3 cellular contexts compared by ENCODE assay signal in the genomic region with DNA sequence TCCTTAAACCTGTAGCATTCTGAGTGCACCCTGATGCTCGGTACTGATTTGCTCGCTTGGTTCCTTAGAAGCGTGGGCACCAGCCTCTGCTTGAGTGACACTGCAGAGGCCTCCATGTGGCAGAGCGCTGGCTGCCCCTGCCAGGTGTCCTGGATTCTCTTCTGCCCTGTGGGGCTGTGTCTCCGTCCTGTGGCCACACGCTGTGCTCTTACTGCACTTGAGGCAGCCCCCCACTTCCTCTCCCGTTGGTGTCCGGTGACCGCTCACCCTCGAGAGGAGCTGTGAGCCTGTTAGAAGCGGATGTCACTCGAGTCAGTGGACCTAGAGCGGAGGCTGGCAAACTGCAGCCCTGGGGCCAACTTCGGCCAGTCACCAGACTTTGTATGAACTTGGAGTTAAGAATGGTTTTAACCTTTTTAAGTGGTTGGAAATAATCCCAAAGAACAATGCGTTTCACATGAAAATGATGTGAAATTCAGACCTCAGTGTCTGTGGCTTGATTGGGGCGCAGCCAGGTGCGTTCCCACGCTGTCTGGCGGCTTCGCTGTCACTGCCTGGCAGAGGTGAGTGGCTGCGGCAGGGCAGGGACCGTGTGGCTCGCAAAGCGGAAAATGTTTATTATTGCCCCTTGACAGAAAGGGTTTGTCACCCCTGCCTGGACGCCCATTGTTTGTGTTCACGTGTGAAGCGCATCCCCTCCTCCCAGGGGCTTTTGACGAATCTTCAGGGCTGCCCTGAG.
TF ChIP-seq lines count a peak whose summit lies in the region.

No MANE protein-coding gene starts in this region.

TF ChIP-seq in GM23338, 12 proteins besides CTCF, POLR2A, EP300 and RAD21 (continues in another document):
- TF ChIP-seq, protein P1, sequence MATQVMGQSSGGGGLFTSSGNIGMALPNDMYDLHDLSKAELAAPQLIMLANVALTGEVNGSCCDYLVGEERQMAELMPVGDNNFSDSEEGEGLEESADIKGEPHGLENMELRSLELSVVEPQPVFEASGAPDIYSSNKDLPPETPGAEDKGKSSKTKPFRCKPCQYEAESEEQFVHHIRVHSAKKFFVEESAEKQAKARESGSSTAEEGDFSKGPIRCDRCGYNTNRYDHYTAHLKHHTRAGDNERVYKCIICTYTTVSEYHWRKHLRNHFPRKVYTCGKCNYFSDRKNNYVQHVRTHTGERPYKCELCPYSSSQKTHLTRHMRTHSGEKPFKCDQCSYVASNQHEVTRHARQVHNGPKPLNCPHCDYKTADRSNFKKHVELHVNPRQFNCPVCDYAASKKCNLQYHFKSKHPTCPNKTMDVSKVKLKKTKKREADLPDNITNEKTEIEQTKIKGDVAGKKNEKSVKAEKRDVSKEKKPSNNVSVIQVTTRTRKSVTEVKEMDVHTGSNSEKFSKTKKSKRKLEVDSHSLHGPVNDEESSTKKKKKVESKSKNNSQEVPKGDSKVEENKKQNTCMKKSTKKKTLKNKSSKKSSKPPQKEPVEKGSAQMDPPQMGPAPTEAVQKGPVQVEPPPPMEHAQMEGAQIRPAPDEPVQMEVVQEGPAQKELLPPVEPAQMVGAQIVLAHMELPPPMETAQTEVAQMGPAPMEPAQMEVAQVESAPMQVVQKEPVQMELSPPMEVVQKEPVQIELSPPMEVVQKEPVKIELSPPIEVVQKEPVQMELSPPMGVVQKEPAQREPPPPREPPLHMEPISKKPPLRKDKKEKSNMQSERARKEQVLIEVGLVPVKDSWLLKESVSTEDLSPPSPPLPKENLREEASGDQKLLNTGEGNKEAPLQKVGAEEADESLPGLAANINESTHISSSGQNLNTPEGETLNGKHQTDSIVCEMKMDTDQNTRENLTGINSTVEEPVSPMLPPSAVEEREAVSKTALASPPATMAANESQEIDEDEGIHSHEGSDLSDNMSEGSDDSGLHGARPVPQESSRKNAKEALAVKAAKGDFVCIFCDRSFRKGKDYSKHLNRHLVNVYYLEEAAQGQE (IDR thresholded peaks at IDR 0.05; ENCODE audit: unreplicated experiment), result no peak
- TF ChIP-seq NANOG (IDR thresholded peaks at IDR 0.05; ENCODE audit: borderline replicate concordance) (no peak), ZNF331 (CRISPR knock-in tag; IDR thresholded peaks at IDR 0.05; ENCODE audit: low read depth) (no peak), POLR2AphosphoS5 (IDR thresholded peaks at IDR 0.05; ENCODE audit: low read depth) (no peak), ZNF114 (CRISPR knock-in tag; IDR thresholded peaks at IDR 0.05) (no peak), EZH2phosphoT487 (IDR thresholded peaks at IDR 0.05; ENCODE audit: unreplicated experiment) (no peak), EZH2 (IDR thresholded peaks at IDR 0.05; ENCODE audit: low read depth, unreplicated experiment) (no peak)
- TF ChIP-seq, protein P2, sequence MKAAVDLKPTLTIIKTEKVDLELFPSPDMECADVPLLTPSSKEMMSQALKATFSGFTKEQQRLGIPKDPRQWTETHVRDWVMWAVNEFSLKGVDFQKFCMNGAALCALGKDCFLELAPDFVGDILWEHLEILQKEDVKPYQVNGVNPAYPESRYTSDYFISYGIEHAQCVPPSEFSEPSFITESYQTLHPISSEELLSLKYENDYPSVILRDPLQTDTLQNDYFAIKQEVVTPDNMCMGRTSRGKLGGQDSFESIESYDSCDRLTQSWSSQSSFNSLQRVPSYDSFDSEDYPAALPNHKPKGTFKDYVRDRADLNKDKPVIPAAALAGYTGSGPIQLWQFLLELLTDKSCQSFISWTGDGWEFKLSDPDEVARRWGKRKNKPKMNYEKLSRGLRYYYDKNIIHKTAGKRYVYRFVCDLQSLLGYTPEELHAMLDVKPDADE (IDR thresholded peaks at IDR 0.05), result no peak

TF ChIP-seq in WTC11, 78 proteins besides CTCF, POLR2A, EP300 and RAD21 (continued from another document and continues in another):
- TF ChIP-seq, protein P3, sequence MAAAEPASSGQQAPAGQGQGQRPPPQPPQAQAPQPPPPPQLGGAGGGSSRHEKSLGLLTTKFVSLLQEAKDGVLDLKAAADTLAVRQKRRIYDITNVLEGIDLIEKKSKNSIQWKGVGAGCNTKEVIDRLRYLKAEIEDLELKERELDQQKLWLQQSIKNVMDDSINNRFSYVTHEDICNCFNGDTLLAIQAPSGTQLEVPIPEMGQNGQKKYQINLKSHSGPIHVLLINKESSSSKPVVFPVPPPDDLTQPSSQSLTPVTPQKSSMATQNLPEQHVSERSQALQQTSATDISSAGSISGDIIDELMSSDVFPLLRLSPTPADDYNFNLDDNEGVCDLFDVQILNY (CRISPR knock-in tag; IDR thresholded peaks at IDR 0.05), result no peak
- no peak for TF ChIP-seq FOXJ3 (CRISPR knock-in tag; IDR thresholded peaks at IDR 0.05; ENCODE audit: borderline replicate concordance)
- no peak for TF ChIP-seq MYBL2 (CRISPR knock-in tag; IDR thresholded peaks at IDR 0.05)
- TF ChIP-seq, protein P4, sequence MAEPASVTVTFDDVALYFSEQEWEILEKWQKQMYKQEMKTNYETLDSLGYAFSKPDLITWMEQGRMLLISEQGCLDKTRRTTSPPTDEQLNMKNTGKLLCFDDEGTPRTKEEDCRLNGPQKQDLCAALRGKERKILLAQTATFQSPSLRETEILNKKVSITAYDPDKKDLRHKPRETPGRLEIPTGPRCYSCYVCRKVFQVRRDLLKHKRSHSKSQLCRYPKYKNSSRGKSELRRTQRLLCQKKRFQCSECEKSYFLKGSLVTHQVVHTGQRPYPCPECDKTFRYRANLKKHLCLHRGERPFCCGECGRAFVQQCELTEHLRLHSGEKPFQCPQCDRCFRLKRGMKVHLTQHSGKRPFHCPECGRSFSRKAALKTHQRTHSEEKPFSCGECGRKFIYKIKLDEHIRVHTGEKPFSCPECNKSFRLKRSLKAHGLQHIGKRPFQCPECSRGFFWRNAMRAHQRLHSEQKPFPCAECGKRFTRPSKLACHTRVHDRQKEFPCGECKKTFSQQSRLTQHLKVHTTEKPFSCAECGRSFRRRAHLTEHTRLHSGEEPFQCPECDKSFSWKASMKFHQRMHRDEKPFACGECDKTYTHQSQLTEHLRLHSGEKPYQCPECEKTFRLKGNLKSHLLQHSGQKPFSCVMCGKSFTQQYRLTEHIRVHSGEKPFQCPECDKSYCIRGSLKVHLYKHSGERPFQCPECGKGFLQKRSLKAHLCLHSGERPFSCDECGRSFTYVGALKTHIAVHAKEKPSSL (CRISPR knock-in tag; conservative IDR thresholded peaks at IDR 0.05), result no peak
- no peak for TF ChIP-seq TEAD1 (CRISPR knock-in tag; IDR thresholded peaks at IDR 0.05)
- TF ChIP-seq, protein P5, sequence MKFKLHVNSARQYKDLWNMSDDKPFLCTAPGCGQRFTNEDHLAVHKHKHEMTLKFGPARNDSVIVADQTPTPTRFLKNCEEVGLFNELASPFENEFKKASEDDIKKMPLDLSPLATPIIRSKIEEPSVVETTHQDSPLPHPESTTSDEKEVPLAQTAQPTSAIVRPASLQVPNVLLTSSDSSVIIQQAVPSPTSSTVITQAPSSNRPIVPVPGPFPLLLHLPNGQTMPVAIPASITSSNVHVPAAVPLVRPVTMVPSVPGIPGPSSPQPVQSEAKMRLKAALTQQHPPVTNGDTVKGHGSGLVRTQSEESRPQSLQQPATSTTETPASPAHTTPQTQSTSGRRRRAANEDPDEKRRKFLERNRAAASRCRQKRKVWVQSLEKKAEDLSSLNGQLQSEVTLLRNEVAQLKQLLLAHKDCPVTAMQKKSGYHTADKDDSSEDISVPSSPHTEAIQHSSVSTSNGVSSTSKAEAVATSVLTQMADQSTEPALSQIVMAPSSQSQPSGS (CRISPR knock-in tag; IDR thresholded peaks at IDR 0.05; ENCODE audit: borderline replicate concordance, low read depth), result no peak
- TF ChIP-seq, protein P6, sequence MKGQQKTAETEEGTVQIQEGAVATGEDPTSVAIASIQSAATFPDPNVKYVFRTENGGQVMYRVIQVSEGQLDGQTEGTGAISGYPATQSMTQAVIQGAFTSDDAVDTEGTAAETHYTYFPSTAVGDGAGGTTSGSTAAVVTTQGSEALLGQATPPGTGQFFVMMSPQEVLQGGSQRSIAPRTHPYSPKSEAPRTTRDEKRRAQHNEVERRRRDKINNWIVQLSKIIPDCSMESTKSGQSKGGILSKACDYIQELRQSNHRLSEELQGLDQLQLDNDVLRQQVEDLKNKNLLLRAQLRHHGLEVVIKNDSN (CRISPR knock-in tag; IDR thresholded peaks at IDR 0.05), result no peak
- TF ChIP-seq TP53 (CRISPR knock-in tag; IDR thresholded peaks at IDR 0.05), result no peak
- TF ChIP-seq, protein P7, sequence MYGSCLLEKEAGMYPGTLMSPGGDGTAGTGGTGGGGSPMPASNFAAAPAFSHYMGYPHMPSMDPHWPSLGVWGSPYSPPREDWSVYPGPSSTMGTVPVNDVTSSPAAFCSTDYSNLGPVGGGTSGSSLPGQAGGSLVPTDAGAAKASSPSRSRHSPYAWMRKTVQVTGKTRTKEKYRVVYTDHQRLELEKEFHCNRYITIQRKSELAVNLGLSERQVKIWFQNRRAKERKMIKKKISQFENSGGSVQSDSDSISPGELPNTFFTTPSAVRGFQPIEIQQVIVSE (CRISPR knock-in tag; IDR thresholded peaks at IDR 0.05; ENCODE audit: borderline replicate concordance), result no peak
- TF ChIP-seq, protein P8, sequence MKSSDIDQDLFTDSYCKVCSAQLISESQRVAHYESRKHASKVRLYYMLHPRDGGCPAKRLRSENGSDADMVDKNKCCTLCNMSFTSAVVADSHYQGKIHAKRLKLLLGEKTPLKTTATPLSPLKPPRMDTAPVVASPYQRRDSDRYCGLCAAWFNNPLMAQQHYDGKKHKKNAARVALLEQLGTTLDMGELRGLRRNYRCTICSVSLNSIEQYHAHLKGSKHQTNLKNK (CRISPR knock-in tag; IDR thresholded peaks at IDR 0.05), result no peak
- TF ChIP-seq ZNF423 (CRISPR knock-in tag; IDR thresholded peaks at IDR 0.05), result no peak

TF ChIP-seq in SK-N-SH treated with all-trans-retinoic acid at 6 μM for 48 hours, 23 proteins besides CTCF, POLR2A, EP300 and RAD21 (continued from another document and continues in another):
- TF ChIP-seq, protein P9, sequence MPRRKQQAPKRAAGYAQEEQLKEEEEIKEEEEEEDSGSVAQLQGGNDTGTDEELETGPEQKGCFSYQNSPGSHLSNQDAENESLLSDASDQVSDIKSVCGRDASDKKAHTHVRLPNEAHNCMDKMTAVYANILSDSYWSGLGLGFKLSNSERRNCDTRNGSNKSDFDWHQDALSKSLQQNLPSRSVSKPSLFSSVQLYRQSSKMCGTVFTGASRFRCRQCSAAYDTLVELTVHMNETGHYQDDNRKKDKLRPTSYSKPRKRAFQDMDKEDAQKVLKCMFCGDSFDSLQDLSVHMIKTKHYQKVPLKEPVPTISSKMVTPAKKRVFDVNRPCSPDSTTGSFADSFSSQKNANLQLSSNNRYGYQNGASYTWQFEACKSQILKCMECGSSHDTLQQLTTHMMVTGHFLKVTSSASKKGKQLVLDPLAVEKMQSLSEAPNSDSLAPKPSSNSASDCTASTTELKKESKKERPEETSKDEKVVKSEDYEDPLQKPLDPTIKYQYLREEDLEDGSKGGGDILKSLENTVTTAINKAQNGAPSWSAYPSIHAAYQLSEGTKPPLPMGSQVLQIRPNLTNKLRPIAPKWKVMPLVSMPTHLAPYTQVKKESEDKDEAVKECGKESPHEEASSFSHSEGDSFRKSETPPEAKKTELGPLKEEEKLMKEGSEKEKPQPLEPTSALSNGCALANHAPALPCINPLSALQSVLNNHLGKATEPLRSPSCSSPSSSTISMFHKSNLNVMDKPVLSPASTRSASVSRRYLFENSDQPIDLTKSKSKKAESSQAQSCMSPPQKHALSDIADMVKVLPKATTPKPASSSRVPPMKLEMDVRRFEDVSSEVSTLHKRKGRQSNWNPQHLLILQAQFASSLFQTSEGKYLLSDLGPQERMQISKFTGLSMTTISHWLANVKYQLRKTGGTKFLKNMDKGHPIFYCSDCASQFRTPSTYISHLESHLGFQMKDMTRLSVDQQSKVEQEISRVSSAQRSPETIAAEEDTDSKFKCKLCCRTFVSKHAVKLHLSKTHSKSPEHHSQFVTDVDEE (CRISPR knock-in tag; IDR thresholded peaks at IDR 0.05), result no peak
- TF ChIP-seq, protein P10, sequence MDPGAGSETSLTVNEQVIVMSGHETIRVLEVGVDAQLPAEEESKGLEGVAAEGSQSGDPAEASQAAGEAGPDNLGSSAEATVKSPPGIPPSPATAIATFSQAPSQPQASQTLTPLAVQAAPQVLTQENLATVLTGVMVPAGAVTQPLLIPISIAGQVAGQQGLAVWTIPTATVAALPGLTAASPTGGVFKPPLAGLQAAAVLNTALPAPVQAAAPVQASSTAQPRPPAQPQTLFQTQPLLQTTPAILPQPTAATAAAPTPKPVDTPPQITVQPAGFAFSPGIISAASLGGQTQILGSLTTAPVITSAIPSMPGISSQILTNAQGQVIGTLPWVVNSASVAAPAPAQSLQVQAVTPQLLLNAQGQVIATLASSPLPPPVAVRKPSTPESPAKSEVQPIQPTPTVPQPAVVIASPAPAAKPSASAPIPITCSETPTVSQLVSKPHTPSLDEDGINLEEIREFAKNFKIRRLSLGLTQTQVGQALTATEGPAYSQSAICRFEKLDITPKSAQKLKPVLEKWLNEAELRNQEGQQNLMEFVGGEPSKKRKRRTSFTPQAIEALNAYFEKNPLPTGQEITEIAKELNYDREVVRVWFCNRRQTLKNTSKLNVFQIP (CRISPR knock-in tag; IDR thresholded peaks at IDR 0.05; ENCODE audit: borderline replicate concordance, low read depth), result no peak
- no peak for TF ChIP-seq ISL1 (CRISPR knock-in tag; IDR thresholded peaks at IDR 0.05)
- no peak for TF ChIP-seq ZFP30 (CRISPR knock-in tag; IDR thresholded peaks at IDR 0.05)
- TF ChIP-seq, protein P11, sequence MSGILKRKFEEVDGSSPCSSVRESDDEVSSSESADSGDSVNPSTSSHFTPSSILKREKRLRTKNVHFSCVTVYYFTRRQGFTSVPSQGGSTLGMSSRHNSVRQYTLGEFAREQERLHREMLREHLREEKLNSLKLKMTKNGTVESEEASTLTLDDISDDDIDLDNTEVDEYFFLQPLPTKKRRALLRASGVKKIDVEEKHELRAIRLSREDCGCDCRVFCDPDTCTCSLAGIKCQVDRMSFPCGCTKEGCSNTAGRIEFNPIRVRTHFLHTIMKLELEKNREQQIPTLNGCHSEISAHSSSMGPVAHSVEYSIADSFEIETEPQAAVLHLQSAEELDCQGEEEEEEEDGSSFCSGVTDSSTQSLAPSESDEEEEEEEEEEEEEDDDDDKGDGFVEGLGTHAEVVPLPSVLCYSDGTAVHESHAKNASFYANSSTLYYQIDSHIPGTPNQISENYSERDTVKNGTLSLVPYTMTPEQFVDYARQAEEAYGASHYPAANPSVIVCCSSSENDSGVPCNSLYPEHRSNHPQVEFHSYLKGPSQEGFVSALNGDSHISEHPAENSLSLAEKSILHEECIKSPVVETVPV (CRISPR knock-in tag; IDR thresholded peaks at IDR 0.05), result no peak
- TF ChIP-seq OSR1 (CRISPR knock-in tag; IDR thresholded peaks at IDR 0.05), result no peak
- TF ChIP-seq CSDC2 (CRISPR knock-in tag; IDR thresholded peaks at IDR 0.05), result no peak
- TF ChIP-seq BACH2 (CRISPR knock-in tag; IDR thresholded peaks at IDR 0.05; ENCODE audit: borderline replicate concordance), result no peak
- no peak for TF ChIP-seq ZNF70 (CRISPR knock-in tag; IDR thresholded peaks at IDR 0.05)
- no peak for TF ChIP-seq ZC3H10 (CRISPR knock-in tag; IDR thresholded peaks at IDR 0.05)
- no peak for TF ChIP-seq ZNF8 (CRISPR knock-in tag; IDR thresholded peaks at IDR 0.05)
- TF ChIP-seq SNAI2 (CRISPR knock-in tag; IDR thresholded peaks at IDR 0.05), result no peak
- no peak for TF ChIP-seq TCF4 (CRISPR knock-in tag; IDR thresholded peaks at IDR 0.05; ENCODE audit: borderline replicate concordance)
- TF ChIP-seq, protein P12, sequence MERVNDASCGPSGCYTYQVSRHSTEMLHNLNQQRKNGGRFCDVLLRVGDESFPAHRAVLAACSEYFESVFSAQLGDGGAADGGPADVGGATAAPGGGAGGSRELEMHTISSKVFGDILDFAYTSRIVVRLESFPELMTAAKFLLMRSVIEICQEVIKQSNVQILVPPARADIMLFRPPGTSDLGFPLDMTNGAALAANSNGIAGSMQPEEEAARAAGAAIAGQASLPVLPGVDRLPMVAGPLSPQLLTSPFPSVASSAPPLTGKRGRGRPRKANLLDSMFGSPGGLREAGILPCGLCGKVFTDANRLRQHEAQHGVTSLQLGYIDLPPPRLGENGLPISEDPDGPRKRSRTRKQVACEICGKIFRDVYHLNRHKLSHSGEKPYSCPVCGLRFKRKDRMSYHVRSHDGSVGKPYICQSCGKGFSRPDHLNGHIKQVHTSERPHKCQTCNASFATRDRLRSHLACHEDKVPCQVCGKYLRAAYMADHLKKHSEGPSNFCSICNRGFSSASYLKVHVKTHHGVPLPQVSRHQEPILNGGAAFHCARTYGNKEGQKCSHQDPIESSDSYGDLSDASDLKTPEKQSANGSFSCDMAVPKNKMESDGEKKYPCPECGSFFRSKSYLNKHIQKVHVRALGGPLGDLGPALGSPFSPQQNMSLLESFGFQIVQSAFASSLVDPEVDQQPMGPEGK (CRISPR knock-in tag; IDR thresholded peaks at IDR 0.05; ENCODE audit: borderline replicate concordance), result no peak
